8 cellular contexts compared by ENCODE assay signal in the genomic region with DNA sequence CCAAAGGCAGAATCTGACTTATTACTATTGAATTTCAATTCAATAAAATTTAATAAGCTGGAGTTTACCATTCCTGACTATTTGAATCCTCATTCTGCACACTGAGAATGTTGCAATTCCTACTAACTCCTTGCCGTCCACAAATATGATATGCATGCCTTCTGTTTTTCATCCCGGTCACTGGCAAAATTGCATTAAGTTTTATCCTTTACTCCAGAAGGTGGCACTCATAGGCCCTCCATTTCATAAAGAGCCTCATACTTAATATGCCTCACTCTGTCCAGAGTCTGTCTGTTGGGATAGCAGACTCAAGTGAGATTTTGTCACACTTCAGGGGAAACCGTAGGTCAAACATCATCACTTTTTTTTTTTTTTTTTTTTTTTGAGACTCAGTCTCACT. TPM values are rescaled to one million over a fixed set of nuclear protein-coding genes. Genes with fewer than 3 reads are reported as not detected.
DNase-seq lines count a peak whose midpoint lies in the region; ATAC-seq and TF ChIP-seq lines count a peak whose summit lies in the region.

No MANE protein-coding gene starts in this region.

- TF ChIP-seq CTCF in activated CD8-positive, alpha-beta T cell treated with anti-CD3 and anti-CD28 coated beads for 36 hours (IDR thresholded peaks at IDR 0.05), result no peak
- peak; percentile 75 for TF ChIP-seq CTCF in OCI-LY7 (conservative IDR thresholded peaks at IDR 0.05; ENCODE audit: low read length)
- peak; percentile 48 for TF ChIP-seq CTCF in fibroblast of mammary gland (conservative IDR thresholded peaks at IDR 0.05; ENCODE audit: control insufficient read depth, insufficient read depth, low read depth, low read length)
- peak; percentile 51 for TF ChIP-seq CTCF in type B pancreatic cell (conservative IDR thresholded peaks at IDR 0.05)

- no peak overlapping the region for H3K27ac ChIP-seq in OCI-LY7 (ENCODE audit: low read depth, low read length, poor library complexity, severe bottlenecking)

- peak; percentile 37 for ATAC-seq in activated CD8-positive, alpha-beta T cell treated with anti-CD3 and anti-CD28 coated beads for 36 hours
- ATAC-seq in activated CD8-positive, alpha-beta T cell treated with anti-CD3 and anti-CD28 coated beads, Interleukin-2, amount 10 ng/mL, durations not matched to agents 7 days and 5 days, result no peak
- no peak for ATAC-seq in HG02642 (IDR thresholded peaks at IDR 0.05; ENCODE audit: poor library complexity, unreplicated experiment)

- no peak for DNase-seq in activated CD8-positive, alpha-beta T cell treated with anti-CD3 and anti-CD28 coated beads for 36 hours
- no peak for DNase-seq in activated CD8-positive, alpha-beta T cell treated with anti-CD3 and anti-CD28 coated beads, Interleukin-2, amount 10 ng/mL, durations not matched to agents 7 days and 5 days
- DNase-seq in OCI-LY7 (ENCODE audit: low spot score), result peak; percentile 50
- DNase-seq in fibroblast of mammary gland (ENCODE audit: low read depth), result peak; percentile 73
- no peak for DNase-seq in type B pancreatic cell (ENCODE audit: extremely low spot score, unreplicated experiment)
- no peak for DNase-seq in stimulated activated naive CD4-positive, alpha-beta T cell (lab: John Stamatoyannopoulos, UW)
- no peak for DNase-seq in NCI-H2029 treated with DMSO at 0.1 percent for 48 hours (lab: John Stamatoyannopoulos, UW)

- H2AFZ ChIP-seq in OCI-LY7 (ENCODE audit: low read length), result no peak overlapping the region

- intact Hi-C loops in activated CD8-positive, alpha-beta T cell treated with anti-CD3 and anti-CD28 coated beads for 36 hours (cut with micrococcal nuclease), result no loop called here
- intact Hi-C loops in OCI-LY7 (cut with micrococcal nuclease; ENCODE audit: unreplicated experiment), result loop anchor here (1.0 kb wide), 1 partner anchor 104 kb away; no protein-coding TSS in a partner anchor

- H3K9me3 ChIP-seq in OCI-LY7 (ENCODE audit: low read length), result no peaks in the 10 kb centered on the region

- H3K4me3 Mint-ChIP-seq in activated CD8-positive, alpha-beta T cell treated with anti-CD3 and anti-CD28 coated beads for 36 hours, result no peak overlapping the region
- H3K4me3 Mint-ChIP-seq in activated CD8-positive, alpha-beta T cell treated with anti-CD3 and anti-CD28 coated beads, Interleukin-2, amount 10 ng/mL, durations not matched to agents 7 days and 5 days, result no peak overlapping the region
- no peak overlapping the region for H3K4me3 Mint-ChIP-seq in type B pancreatic cell

- H3K4me3 ChIP-seq in OCI-LY7 (ENCODE audit: low read depth, low read length, poor library complexity, severe bottlenecking), result no peak overlapping the region
- H3K4me3 ChIP-seq in fibroblast of mammary gland (ENCODE audit: control insufficient read depth, low read depth, low read length), result no peak overlapping the region

- H3K4me2 ChIP-seq in OCI-LY7 (ENCODE audit: low read length), result no peak overlapping the region

- peaks cover 22% of the 10 kb centered on the region for H3K4me1 Mint-ChIP-seq in activated CD8-positive, alpha-beta T cell treated with anti-CD3 and anti-CD28 coated beads for 36 hours (ENCODE audit: low read depth)
- peaks cover 8% of the 10 kb centered on the region for H3K4me1 Mint-ChIP-seq in activated CD8-positive, alpha-beta T cell treated with anti-CD3 and anti-CD28 coated beads, Interleukin-2, amount 10 ng/mL, durations not matched to agents 7 days and 5 days (ENCODE audit: low read depth)
- peaks cover 10% of the 10 kb centered on the region for H3K4me1 Mint-ChIP-seq in type B pancreatic cell (ENCODE audit: unreplicated experiment)

- POLR2A ChIA-PET in activated CD8-positive, alpha-beta T cell treated with anti-CD3 and anti-CD28 coated beads for 36 hours (lab: Charles Lee), result no interaction called here
- POLR2A ChIA-PET in activated CD8-positive, alpha-beta T cell treated with anti-CD3 and anti-CD28 coated beads, Interleukin-2, amount 10 ng/mL, durations not matched to agents 7 days and 5 days (lab: Charles Lee), result no interaction called here
- POLR2A ChIA-PET in OCI-LY7 (lab: Charles Lee), result interaction anchor here (0.8 kb wide), 1 partner anchor 75 kb away, joined by 9 read pairs; no protein-coding TSS in a partner anchor

- peaks cover 2% of the 10 kb centered on the region; the same call in 1 of the 2 replicates for H3K36me3 ChIP-seq in OCI-LY7 (ENCODE audit: insufficient read depth, low read length)

- peaks cover 5% of the 10 kb centered on the region for H3K4me1 ChIP-seq in OCI-LY7 (ENCODE audit: insufficient read depth, low read length, poor library complexity, severe bottlenecking)

- H3K9me3 Mint-ChIP-seq in activated CD8-positive, alpha-beta T cell treated with anti-CD3 and anti-CD28 coated beads for 36 hours, result no peaks in the 10 kb centered on the region
- H3K9me3 Mint-ChIP-seq in activated CD8-positive, alpha-beta T cell treated with anti-CD3 and anti-CD28 coated beads, Interleukin-2, amount 10 ng/mL, durations not matched to agents 7 days and 5 days (ENCODE audit: insufficient read depth), result no peaks in the 10 kb centered on the region
- H3K9me3 Mint-ChIP-seq in type B pancreatic cell, result no peaks in the 10 kb centered on the region

- no peaks in the 10 kb centered on the region for H3K27me3 Mint-ChIP-seq in activated CD8-positive, alpha-beta T cell treated with anti-CD3 and anti-CD28 coated beads for 36 hours
- no peaks in the 10 kb centered on the region for H3K27me3 Mint-ChIP-seq in activated CD8-positive, alpha-beta T cell treated with anti-CD3 and anti-CD28 coated beads, Interleukin-2, amount 10 ng/mL, durations not matched to agents 7 days and 5 days (ENCODE audit: low read depth)
- H3K27me3 Mint-ChIP-seq in type B pancreatic cell, result no peaks in the 10 kb centered on the region

- no peaks in the 10 kb centered on the region for H4K20me1 ChIP-seq in OCI-LY7 (ENCODE audit: insufficient read depth, low read length)

- CTCF ChIA-PET in activated CD8-positive, alpha-beta T cell treated with anti-CD3 and anti-CD28 coated beads for 36 hours (lab: Charles Lee), result interaction anchor here (1.0 to 1.4 kb wide), 5 partner anchors 50 to 216 kb away, joined by 3 to 4 read pairs (median 3); no protein-coding TSS in a partner anchor
- CTCF ChIA-PET in activated CD8-positive, alpha-beta T cell treated with anti-CD3 and anti-CD28 coated beads, Interleukin-2, amount 10 ng/mL, durations not matched to agents 7 days and 5 days (lab: Charles Lee), result interaction anchor here (0.7 to 5.8 kb wide), 8 partner anchors 21 to 267 kb away, joined by 3 to 100 read pairs (median 3); a partner anchor contains a TSS
- CTCF ChIA-PET in OCI-LY7 (lab: Charles Lee; ENCODE audit: unreplicated experiment), result interaction anchor here (0.6 kb wide), 1 partner anchor 881 kb away, joined by 14 read pairs; no protein-coding TSS in a partner anchor

- no peaks in the 10 kb centered on the region for H3K9me2 ChIP-seq in OCI-LY7 (ENCODE audit: insufficient read depth, low read length)

- H3K27ac Mint-ChIP-seq in activated CD8-positive, alpha-beta T cell treated with anti-CD3 and anti-CD28 coated beads for 36 hours, result no peak overlapping the region
- no peak overlapping the region for H3K27ac Mint-ChIP-seq in activated CD8-positive, alpha-beta T cell treated with anti-CD3 and anti-CD28 coated beads, Interleukin-2, amount 10 ng/mL, durations not matched to agents 7 days and 5 days
- H3K27ac Mint-ChIP-seq in type B pancreatic cell, result peak overlapping the region; percentile 10

- no peaks in the 10 kb centered on the region for H3K36me3 Mint-ChIP-seq in activated CD8-positive, alpha-beta T cell treated with anti-CD3 and anti-CD28 coated beads for 36 hours (ENCODE audit: low read depth)
- no peaks in the 10 kb centered on the region for H3K36me3 Mint-ChIP-seq in activated CD8-positive, alpha-beta T cell treated with anti-CD3 and anti-CD28 coated beads, Interleukin-2, amount 10 ng/mL, durations not matched to agents 7 days and 5 days (ENCODE audit: low read depth)
- H3K36me3 Mint-ChIP-seq in type B pancreatic cell, result no peaks in the 10 kb centered on the region

- BruUV-seq in OCI-LY7 (replicated peaks; lab: Mats Ljungman, UMichigan), result no TSS peak

- H3K79me2 ChIP-seq in OCI-LY7 (ENCODE audit: insufficient read depth, low read depth, low read length), result no peaks in the 10 kb centered on the region

RNA-seq across cellular contexts. Expression of a gene that starts 27.4 kb away (rescaled TPM):
- total RNA-seq in activated CD8-positive, alpha-beta T cell treated with anti-CD3 and anti-CD28 coated beads for 36 hours, result 10 to 100 TPM; 19.0 to 20.9 TPM
- total RNA-seq in activated CD8-positive, alpha-beta T cell treated with anti-CD3 and anti-CD28 coated beads, Interleukin-2, amount 10 ng/mL, durations not matched to agents 7 days and 5 days, result 10 to 100 TPM; 13.7 to 18.4 TPM
- 11.7 and 13.5 TPM in 2 replicates for total RNA-seq in OCI-LY7 (2014; rRNA removed; shearing (Covaris generic))
- total RNA-seq in OCI-LY7 (2022), result 16.0 and 25.0 TPM in 2 replicates
- 66.8 and 147 TPM in 2 replicates for total RNA-seq in type B pancreatic cell (ENCODE audit: low replicate concordance)

RNA-seq across cellular contexts. Expression of a gene that starts 38.9 kb away (rescaled TPM):
- total RNA-seq in activated CD8-positive, alpha-beta T cell treated with anti-CD3 and anti-CD28 coated beads for 36 hours, result not detected
- not detected for total RNA-seq in activated CD8-positive, alpha-beta T cell treated with anti-CD3 and anti-CD28 coated beads, Interleukin-2, amount 10 ng/mL, durations not matched to agents 7 days and 5 days
- total RNA-seq in OCI-LY7 (2014; rRNA removed; shearing (Covaris generic)), result not detected in 2 replicates
- total RNA-seq in OCI-LY7 (2022) (not detected in 2 replicates), type B pancreatic cell (ENCODE audit: low replicate concordance) (0.99 and 1.7 TPM in 2 replicates)

RNA-seq across cellular contexts. Expression of a gene that starts 45.2 kb away (rescaled TPM):
- 10 to 100 TPM; 70.8 to 78.7 TPM for total RNA-seq in activated CD8-positive, alpha-beta T cell treated with anti-CD3 and anti-CD28 coated beads for 36 hours
- 10 to 100 TPM; 63.2 to 63.3 TPM for total RNA-seq in activated CD8-positive, alpha-beta T cell treated with anti-CD3 and anti-CD28 coated beads, Interleukin-2, amount 10 ng/mL, durations not matched to agents 7 days and 5 days
- total RNA-seq in OCI-LY7 (2014; rRNA removed; shearing (Covaris generic)), result 164 and 206 TPM in 2 replicates
- total RNA-seq in OCI-LY7 (2022), result 73.4 and 89.2 TPM in 2 replicates
- total RNA-seq in type B pancreatic cell (ENCODE audit: low replicate concordance), result 40.8 and 98.0 TPM in 2 replicates

RNA-seq across cellular contexts. Expression of a gene that starts 52.2 kb away (rescaled TPM):
- total RNA-seq in activated CD8-positive, alpha-beta T cell treated with anti-CD3 and anti-CD28 coated beads for 36 hours, result 10 to 100 TPM; 50.0 to 52.1 TPM
- 10 to 100 TPM; 81.6 to 83.2 TPM for total RNA-seq in activated CD8-positive, alpha-beta T cell treated with anti-CD3 and anti-CD28 coated beads, Interleukin-2, amount 10 ng/mL, durations not matched to agents 7 days and 5 days
- 83.1 and 97.5 TPM in 2 replicates for total RNA-seq in OCI-LY7 (2014; rRNA removed; shearing (Covaris generic))
- total RNA-seq in OCI-LY7 (2022) (57.6 and 60.9 TPM in 2 replicates), type B pancreatic cell (ENCODE audit: low replicate concordance) (62.2 and 79.1 TPM in 2 replicates)

Comparison
In these comparisons a context has a peak if more than half of its experiments do, and no peak if none do; other contexts are left out.
1. DNase-seq: peak in OCI-LY7 (single experiment) and fibroblast of mammary gland (single experiment); none in activated CD8-positive, alpha-beta T cell treated with anti-CD3 and anti-CD28 coated beads for 36 hours (single experiment), activated CD8-positive, alpha-beta T cell treated with anti-CD3 and anti-CD28 coated beads, Interleukin-2, amount 10 ng/mL, durations not matched to agents 7 days and 5 days (single experiment), type B pancreatic cell (single experiment), stimulated activated naive CD4-positive, alpha-beta T cell (0 of 6) and NCI-H2029 treated with DMSO at 0.1 percent for 48 hours (single experiment).